Comparison of ENCODE assay signal across 20 cellular contexts in the genomic region with DNA sequence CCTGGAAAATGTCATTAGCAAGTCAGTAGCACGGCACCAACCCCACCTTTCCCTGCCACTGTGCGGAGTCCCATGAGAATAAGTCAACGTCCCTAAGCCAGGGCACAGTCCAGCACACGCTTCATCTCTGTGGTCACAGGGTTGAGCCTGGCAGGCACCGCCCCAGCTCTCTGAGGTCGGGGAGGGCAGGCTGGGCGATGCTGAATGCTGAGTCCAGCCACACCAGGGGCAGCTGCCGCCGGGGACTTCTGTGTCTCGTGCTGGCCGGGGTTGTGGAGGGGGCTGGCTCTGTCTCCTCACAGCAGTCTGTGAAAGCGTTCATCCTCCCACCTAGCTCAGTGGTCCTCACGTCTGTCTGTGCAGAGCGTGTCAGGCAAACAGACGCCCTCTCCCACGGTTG.
"Had no signal": no experiment of that assay in that cellular context is flagged by ENCODE, and none has a peak within 500 bp of the region (broad histone marks: within the 10 kb centered on the region; RNA-seq: fewer than 3 reads in every experiment).

No MANE protein-coding gene starts in this region.

- H3K9me3 Mint-ChIP-seq: activated CD4-positive, alpha-beta T cell treated with anti-CD3 and anti-CD28 coated beads, Interleukin-2, amount 10 ng/mL, durations not matched to agents 24 days and 14 days; activated naive CD4-positive, alpha-beta T cell treated with anti-CD3 and anti-CD28 coated beads, Interleukin-2, amount 10 ng/mL, durations not matched to agents 7 days and 5 days; activated naive CD8-positive, alpha-beta T cell treated with anti-CD3 and anti-CD28 coated beads, Interleukin-2, amount 50 U/mL, for 24 hours; activated T-cell treated with anti-CD3 and anti-CD28 coated beads, Interleukin-2, amount 50 U/mL, for 4 hours; central memory CD8-positive, alpha-beta T cell; naive thymus-derived CD4-positive, alpha-beta T cell had no signal

- H3K9ac ChIP-seq: parathyroid adenoma had no signal

- DNase-seq: activated CD4-positive, alpha-beta T cell treated with anti-CD3 and anti-CD28 coated beads, Interleukin-2, amount 10 ng/mL, durations not matched to agents 24 days and 14 days; activated CD8-positive, alpha-beta memory T cell treated with anti-CD3 and anti-CD28 coated beads, Interleukin-2, amount 50 U/mL, for 4 hours; activated CD8-positive, alpha-beta T cell treated with anti-CD3 and anti-CD28 coated beads, Interleukin-2, amount 10 ng/mL, durations not matched to agents 7 days and 5 days; activated effector memory CD4-positive, alpha-beta T cell treated with Interleukin-2 at 50 U/mL for 16 hours; activated naive CD4-positive, alpha-beta T cell treated with anti-CD3 and anti-CD28 coated beads, Interleukin-2, amount 10 ng/mL, durations not matched to agents 7 days and 5 days; activated naive CD8-positive, alpha-beta T cell treated with anti-CD3 and anti-CD28 coated beads, Interleukin-2, amount 50 U/mL, for 24 hours; activated T-cell treated with anti-CD3 and anti-CD28 coated beads, Interleukin-2, amount 50 U/mL, for 4 hours; aorta; brain microvascular endothelial cell; naive thymus-derived CD4-positive, alpha-beta T cell; retina; stimulated activated CD4-positive, alpha-beta T cell treated with anti-CD3 and anti-CD28 coated beads, Interleukin-15, amount 100 ng/mL, for 24 hours; stimulated activated CD4-positive, alpha-beta T cell treated with anti-CD3 and anti-CD28 coated beads, Interleukin-4, amount 100 ng/mL, for 1 hour; upper lobe of right lung had no signal

- H3K9me3 ChIP-seq: thoracic aorta, upper lobe of right lung had no signal

- H3K27ac ChIP-seq: brain microvascular endothelial cell, coronary artery, parathyroid adenoma, skin epidermis, thoracic aorta, upper lobe of right lung had no signal

- H3K4me1 Mint-ChIP-seq: activated naive CD4-positive, alpha-beta T cell treated with anti-CD3 and anti-CD28 coated beads, Interleukin-2, amount 10 ng/mL, durations not matched to agents 7 days and 5 days had no signal

- H3K4me1 ChIP-seq: parathyroid adenoma, upper lobe of right lung had no signal

- H3K27ac Mint-ChIP-seq: activated CD4-positive, alpha-beta T cell treated with anti-CD3 and anti-CD28 coated beads, Interleukin-2, amount 10 ng/mL, durations not matched to agents 24 days and 14 days; activated CD8-positive, alpha-beta T cell treated with anti-CD3 and anti-CD28 coated beads, Interleukin-2, amount 10 ng/mL, durations not matched to agents 7 days and 5 days; activated naive CD4-positive, alpha-beta T cell treated with anti-CD3 and anti-CD28 coated beads, Interleukin-2, amount 10 ng/mL, durations not matched to agents 7 days and 5 days; activated naive CD8-positive, alpha-beta T cell treated with anti-CD3 and anti-CD28 coated beads, Interleukin-2, amount 50 U/mL, for 24 hours had no signal

- H3K27me3 Mint-ChIP-seq: activated CD4-positive, alpha-beta T cell treated with anti-CD3 and anti-CD28 coated beads, Interleukin-2, amount 10 ng/mL, durations not matched to agents 24 days and 14 days; activated naive CD4-positive, alpha-beta T cell treated with anti-CD3 and anti-CD28 coated beads, Interleukin-2, amount 10 ng/mL, durations not matched to agents 7 days and 5 days; activated naive CD8-positive, alpha-beta T cell treated with anti-CD3 and anti-CD28 coated beads, Interleukin-2, amount 50 U/mL, for 24 hours; central memory CD8-positive, alpha-beta T cell; naive thymus-derived CD4-positive, alpha-beta T cell had no signal

- H3K4me3 Mint-ChIP-seq: activated CD4-positive, alpha-beta T cell treated with anti-CD3 and anti-CD28 coated beads, Interleukin-2, amount 10 ng/mL, durations not matched to agents 24 days and 14 days; activated CD8-positive, alpha-beta T cell treated with anti-CD3 and anti-CD28 coated beads, Interleukin-2, amount 10 ng/mL, durations not matched to agents 7 days and 5 days; activated naive CD4-positive, alpha-beta T cell treated with anti-CD3 and anti-CD28 coated beads, Interleukin-2, amount 10 ng/mL, durations not matched to agents 7 days and 5 days; activated naive CD8-positive, alpha-beta T cell treated with anti-CD3 and anti-CD28 coated beads, Interleukin-2, amount 50 U/mL, for 24 hours; activated T-cell treated with anti-CD3 and anti-CD28 coated beads, Interleukin-2, amount 50 U/mL, for 4 hours; central memory CD8-positive, alpha-beta T cell; naive thymus-derived CD4-positive, alpha-beta T cell had no signal

- H2AFZ ChIP-seq: parathyroid adenoma had no signal

- H3K27me3 ChIP-seq: brain microvascular endothelial cell, upper lobe of right lung had no signal

- H3K4me3 ChIP-seq: coronary artery, lung, skin epidermis, thoracic aorta, upper lobe of right lung had no signal

- ATAC-seq: activated CD8-positive, alpha-beta T cell treated with anti-CD3 and anti-CD28 coated beads, Interleukin-2, amount 10 ng/mL, durations not matched to agents 7 days and 5 days; activated naive CD8-positive, alpha-beta T cell treated with anti-CD3 and anti-CD28 coated beads, Interleukin-2, amount 50 U/mL, for 24 hours; activated T-cell treated with anti-CD3 and anti-CD28 coated beads, Interleukin-2, amount 50 U/mL, for 4 hours had no signal
